Comparison of ENCODE assay signal across 8 cellular contexts in the genomic region with DNA sequence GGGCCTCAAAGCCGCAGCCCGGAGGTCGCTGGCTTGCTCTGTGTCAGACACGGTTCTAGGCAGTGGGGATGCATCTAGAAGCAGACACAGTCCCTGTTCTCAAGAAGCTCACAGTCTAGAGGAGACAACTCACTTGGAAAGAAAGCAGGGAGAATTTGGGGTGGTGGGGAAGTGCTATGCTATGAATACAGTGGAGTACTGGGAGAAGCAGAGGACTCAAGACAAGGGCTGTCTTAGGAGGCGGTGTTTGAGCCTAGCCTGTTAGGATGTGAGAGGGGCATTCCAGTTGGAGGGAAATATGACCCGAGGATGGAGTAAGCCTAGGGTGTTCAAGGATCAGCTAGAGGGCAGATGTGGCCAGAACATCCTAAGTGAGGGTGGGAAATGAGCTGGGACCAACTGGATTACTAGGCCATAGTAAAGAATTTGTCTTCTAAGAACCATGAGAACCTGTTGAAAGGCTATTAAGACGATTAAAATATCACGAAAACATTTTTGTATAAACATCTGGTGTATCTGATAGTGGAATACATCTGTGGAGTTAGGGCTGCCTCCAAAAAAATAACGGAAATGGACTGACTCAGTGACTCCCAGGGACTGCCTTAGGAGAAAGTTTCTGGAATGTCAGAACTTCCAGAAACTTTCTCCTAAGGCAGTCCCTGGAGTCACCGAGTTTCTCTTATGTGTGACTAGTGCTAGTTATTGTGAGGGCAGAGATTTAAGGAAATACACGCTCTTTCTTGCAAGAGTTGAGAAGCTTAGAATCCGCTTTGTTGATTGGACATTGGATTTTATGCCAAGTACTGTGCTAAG. TPM values are rescaled to one million over a fixed set of nuclear protein-coding genes. Genes with fewer than 3 reads are reported as not detected.
DNase-seq lines count a peak whose midpoint lies in the region; ATAC-seq and TF ChIP-seq lines count a peak whose summit lies in the region.

No MANE protein-coding gene starts in this region.

- H3K36me3 Mint-ChIP-seq in effector memory CD8-positive, alpha-beta T cell (ENCODE audit: insufficient read depth), result peaks cover 32% of the 10 kb centered on the region

- peaks cover 12% of the 10 kb centered on the region for H3K79me1 ChIP-seq in mesenchymal stem cell (replicated peaks; ENCODE audit: low read length, poor library complexity, severe bottlenecking)

- H3K9ac ChIP-seq in BLaER1 (peak overlapping the region; percentile 80), mesenchymal stem cell (ENCODE audit: low read length) (peak overlapping the region; percentile 93)

- no peaks in the 10 kb centered on the region for H3K9me3 ChIP-seq in BLaER1
- H3K9me3 ChIP-seq in mesenchymal stem cell (ENCODE audit: control insufficient read depth, low read length), result no peaks in the 10 kb centered on the region
- H3K9me3 ChIP-seq in upper lobe of left lung, result no peaks in the 10 kb centered on the region

- peaks cover 29 to 60% of the 10 kb centered on the region in 2 donors for H3K4me1 Mint-ChIP-seq in effector memory CD8-positive, alpha-beta T cell (ENCODE audit: low read depth in 2 of 2)

- H3K4me3 Mint-ChIP-seq in effector memory CD8-positive, alpha-beta T cell, result peak overlapping the region; percentile 94 to 97

- H4K91ac ChIP-seq in mesenchymal stem cell (ENCODE audit: low read length), result peak overlapping the region; percentile 52

- peak overlapping the region; percentile 3 for H2AFZ ChIP-seq in mesenchymal stem cell (ENCODE audit: low read depth, low read length)

- 28% methylated on average over 12 of the region's 12 CpGs for WGBS in mesenchymal stem cell
- WGBS in upper lobe of left lung, 2 donors, result 33% methylated on average over 10 to 11 of the region's 12 CpGs

- H4K20me1 ChIP-seq in BLaER1, result peaks cover 35% of the 10 kb centered on the region

- H3K36me3 ChIP-seq in BLaER1, result peaks cover 13% of the 10 kb centered on the region; the same call in 1 of the 2 replicates
- H3K36me3 ChIP-seq in mesenchymal stem cell (ENCODE audit: control insufficient read depth in 1 of 2, insufficient read depth in 2 of 2, low read depth in 1 of 2, low read length in 2 of 2), result peaks cover 0 to 3% of the 10 kb centered on the region in 2 experiments
- H3K36me3 ChIP-seq in upper lobe of left lung, result peaks cover 0 to 3% (median 0%) of the 10 kb centered on the region in 4 donors

- H3K4me1 ChIP-seq in BLaER1 (peaks cover 42% of the 10 kb centered on the region), mesenchymal stem cell (ENCODE audit: control insufficient read depth, insufficient read depth, low read depth, low read length) (peaks cover 1% of the 10 kb centered on the region), upper lobe of left lung (peaks cover 15 to 37% (median 28%) of the 10 kb centered on the region in 4 donors)

- no peaks in the 10 kb centered on the region for H3K27me3 Mint-ChIP-seq in effector memory CD8-positive, alpha-beta T cell

- H3K18ac ChIP-seq in mesenchymal stem cell (ENCODE audit: low read depth in 1 of 2, low read length in 2 of 2), result peak overlapping the region; percentile 71 to 80

- peak overlapping the region; percentile 91 for H3K27ac ChIP-seq in BLaER1
- H3K27ac ChIP-seq in mesenchymal stem cell (ENCODE audit: low read length, poor library complexity, severe bottlenecking), result peak overlapping the region; percentile 54
- peak overlapping the region; percentile 90 to 98 (median 94) for H3K27ac ChIP-seq in upper lobe of left lung

- no peak overlapping the region for H2BK5ac ChIP-seq in mesenchymal stem cell (ENCODE audit: low read depth, low read length, poor library complexity, severe bottlenecking)

- ATAC-seq in GM18907 (IDR thresholded peaks at IDR 0.05; ENCODE audit: unreplicated experiment) (peak; percentile 42), HG03196 (IDR thresholded peaks at IDR 0.05; ENCODE audit: unreplicated experiment) (peak; percentile 13), upper lobe of left lung (ENCODE audit: low FRiP score in 2 of 2) (peak; percentile 47 to 59)
- peak; percentile 51 for ATAC-seq in effector memory CD8-positive, alpha-beta T cell (replicated peaks)

- H2BK15ac ChIP-seq in mesenchymal stem cell (ENCODE audit: low read depth, poor library complexity, severe bottlenecking), result no peak overlapping the region

- H3K14ac ChIP-seq in mesenchymal stem cell (ENCODE audit: low read length in 2 of 2), result peak overlapping the region in 1 of 2 experiments; percentile 50

- H3K9me3 Mint-ChIP-seq in effector memory CD8-positive, alpha-beta T cell, result no peaks in the 10 kb centered on the region

- H2BK12ac ChIP-seq in mesenchymal stem cell (ENCODE audit: low read length in 2 of 2), result peak overlapping the region; percentile 4 to 72

- peak overlapping the region; percentile 29 for H2BK120ac ChIP-seq in mesenchymal stem cell (ENCODE audit: low read depth, low read length)

- peak overlapping the region in 1 of 2 experiments; percentile 26 for H3K23ac ChIP-seq in mesenchymal stem cell (ENCODE audit: low read length in 2 of 2)

- H3K27ac Mint-ChIP-seq in effector memory CD8-positive, alpha-beta T cell, result peak overlapping the region; percentile 98

- H2AK5ac ChIP-seq in mesenchymal stem cell (ENCODE audit: low read length, severe bottlenecking), result no peak overlapping the region

- H3K27me3 ChIP-seq in BLaER1 (no peaks in the 10 kb centered on the region), mesenchymal stem cell (ENCODE audit: control insufficient read depth in 1 of 2, insufficient read depth in 1 of 2, low read length in 2 of 2) (no peaks in the 10 kb centered on the region), upper lobe of left lung (no peaks in the 10 kb centered on the region)

- no peak for TF ChIP-seq POLR2A in upper lobe of left lung (IDR thresholded peaks at IDR 0.05)

- TF ChIP-seq EP300 in upper lobe of left lung (IDR thresholded peaks at IDR 0.05), result no peak

- H3K4me2 ChIP-seq in BLaER1, result peak overlapping the region; percentile 89
- H3K4me2 ChIP-seq in mesenchymal stem cell (ENCODE audit: low read length, poor library complexity, severe bottlenecking), result peak overlapping the region; percentile 89

- H3K4ac ChIP-seq in mesenchymal stem cell (ENCODE audit: low read depth in 1 of 2, low read length in 2 of 2), result peak overlapping the region; percentile 5 to 87

- DNase-seq in RKO (ENCODE audit: low spot score), result peak; percentile 85
- DNase-seq in effector memory CD8-positive, alpha-beta T cell, result peak in 1 of 3 experiments; percentile 3
- DNase-seq in mesenchymal stem cell, result peak; percentile 85
- DNase-seq in upper lobe of left lung, result peak in 1 of 2 donors; percentile 31
- no peak for DNase-seq in cerebellum (ENCODE audit: low spot score)

- H4K8ac ChIP-seq in mesenchymal stem cell (ENCODE audit: low read length), result peak overlapping the region; percentile 81

- H3K4me3 ChIP-seq in BLaER1 (peak overlapping the region; percentile 73), mesenchymal stem cell (ENCODE audit: insufficient read depth in 1 of 2, low read depth in 1 of 2, low read length in 2 of 2) (peak overlapping the region; percentile 66 to 92), upper lobe of left lung (peak overlapping the region; percentile 12 to 91 (median 80))

- no peak for TF ChIP-seq CTCF in upper lobe of left lung (IDR thresholded peaks at IDR 0.05)

RNA-seq across cellular contexts. Expression of gene PITPNB, which starts 1.1 kb away (rescaled TPM):
- polyA plus RNA-seq in mesenchymal stem cell (2013, experiment 1 of 2), result 48.3 TPM
- 51.1 TPM for polyA plus RNA-seq in mesenchymal stem cell (2013, experiment 2 of 2)
- total RNA-seq in upper lobe of left lung (10 to 100 TPM; 26.6 to 65.9 (median 41.0) TPM), cerebellum (45.4 TPM)
